In the genomic region with DNA sequence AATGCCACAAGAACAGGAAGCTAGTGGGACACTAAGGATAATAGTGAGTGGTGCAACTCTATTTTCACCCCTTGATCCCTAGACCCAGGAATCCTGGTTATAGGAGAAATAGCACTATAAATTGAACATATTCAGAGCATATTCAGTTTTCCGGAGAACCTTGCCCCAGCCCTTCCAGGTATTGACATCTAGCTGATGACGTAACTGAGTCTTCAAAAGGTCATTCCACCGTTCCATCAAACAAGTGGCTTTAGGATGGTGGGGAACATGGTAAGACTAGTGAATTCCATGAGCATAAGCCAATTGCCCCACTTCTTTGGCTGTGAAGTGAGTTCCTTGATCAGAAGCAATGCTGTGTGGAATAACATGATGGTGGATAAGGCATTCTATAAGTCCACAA, we compare ENCODE assay signal across 12 cellular contexts. TPM values are rescaled to one million over a fixed set of nuclear protein-coding genes. Genes with fewer than 3 reads are reported as not detected.
"Had no signal": no experiment of that assay in that cellular context is flagged by ENCODE, and none has a peak within 500 bp of the region (broad histone marks: within the 10 kb centered on the region; RNA-seq: fewer than 3 reads in every experiment).

No MANE protein-coding gene starts in this region.

- H3K27ac ChIP-seq: GM23248 had no signal

- FAIRE-seq: H1, H54 had no signal

- H2AFZ ChIP-seq: GM23248, GM23338 had no signal

- H3K4me3 ChIP-seq: GM23248, GM23338, HAP-1 had no signal

- DNase-seq: GM23248, GOT3, H7, H9, HCEC 1CT, HFFc6 had no signal

- H3K9me3 ChIP-seq: HAP-1 had no signal

- H3K36me3 ChIP-seq: HAP-1 had no signal

- H3K4me1 ChIP-seq: HAP-1 had no signal

- H3K9ac ChIP-seq: GM23248 had no signal

- H3K4me2 ChIP-seq: GM23338 had no signal

- ATAC-seq: GM23338, HCT116 had no signal

RNA-seq across cellular contexts. Expression of a gene that starts 2.9 kb away (rescaled TPM):
- total RNA-seq: GM23248, GM23338, H1, H4, H7, H9 had no signal
- polyA plus RNA-seq: H1 had no signal
